In the genomic region with DNA sequence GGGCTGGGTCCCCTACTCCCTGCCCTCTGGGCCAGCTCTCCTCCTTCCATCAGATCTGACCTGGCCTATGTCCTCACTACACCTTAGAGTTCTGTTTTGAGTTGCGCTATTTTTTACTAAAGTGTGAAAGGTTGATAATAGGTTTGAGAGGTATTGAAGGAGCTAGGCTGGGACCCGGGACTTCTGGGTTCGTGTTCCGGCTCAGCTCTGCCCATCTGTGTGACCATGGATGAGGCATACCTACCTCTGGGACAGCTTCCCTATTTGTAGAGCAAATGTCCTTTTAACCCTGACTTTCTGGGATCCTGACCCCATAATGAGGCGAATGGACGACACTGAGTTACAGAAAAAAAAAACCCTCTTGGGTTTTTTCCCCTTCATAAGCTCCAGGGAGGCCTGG, we compare ENCODE assay signal across 24 cellular contexts. TPM values are rescaled to one million over a fixed set of nuclear protein-coding genes. Genes with fewer than 3 reads are reported as not detected.
DNase-seq lines count a peak whose midpoint lies in the region; ATAC-seq and TF ChIP-seq lines count a peak whose summit lies in the region.
"Had no signal": no experiment of that assay in that cellular context is flagged by ENCODE, and none has a peak within 500 bp of the region (broad histone marks: within the 10 kb centered on the region; RNA-seq: fewer than 3 reads in every experiment).

No MANE protein-coding gene starts in this region.

- no peaks in the 10 kb centered on the region for H3K9me3 Mint-ChIP-seq in naive thymus-derived CD8-positive, alpha-beta T cell
- H3K9me3 Mint-ChIP-seq: neural progenitor cell had no signal

- no peak overlapping the region for H2AFZ ChIP-seq in SK-N-SH (ENCODE audit: low read depth)
- H2AFZ ChIP-seq: neural progenitor cell had no signal

- ATAC-seq in SK-N-SH treated with all-trans-retinoic acid at 6 μM for 48 hours (no peak), GM21786 (IDR thresholded peaks at IDR 0.05; ENCODE audit: unreplicated experiment) (no peak), GM18861 (IDR thresholded peaks at IDR 0.05; ENCODE audit: unreplicated experiment) (no peak)
- no peak for ATAC-seq in naive thymus-derived CD8-positive, alpha-beta T cell
- ATAC-seq: mucosa of descending colon had no signal

- H3K27ac Mint-ChIP-seq in naive thymus-derived CD8-positive, alpha-beta T cell: peak overlapping the region in 7 of 10 donors; percentile 33 to 78 (median 65)
- H3K27ac Mint-ChIP-seq: brain, neural progenitor cell had no signal

- H3K4me3 Mint-ChIP-seq in naive thymus-derived CD8-positive, alpha-beta T cell: no peak overlapping the region
- H3K4me3 Mint-ChIP-seq: brain, neural progenitor cell had no signal

- no peaks in the 10 kb centered on the region for H3K27me3 ChIP-seq in SK-N-SH (ENCODE audit: insufficient read depth)
- H3K27me3 ChIP-seq: neural progenitor cell, right atrium auricular region, upper lobe of right lung had no signal

- no peak overlapping the region for H3K27ac ChIP-seq in SK-N-SH (ENCODE audit: low read depth in 2 of 2, low read length in 1 of 2)
- H3K27ac ChIP-seq: 22Rv1, neural progenitor cell, right atrium auricular region, suprapubic skin, upper lobe of right lung had no signal

- peaks cover 2% of the 10 kb centered on the region for H3F3A ChIP-seq in SK-N-SH (replicated peaks; ENCODE audit: insufficient read depth)

- CTCF ChIA-PET in SK-N-SH (lab: Yijun Ruan, JAX): no interaction called here

- H3K79me2 ChIP-seq in SK-N-SH (ENCODE audit: insufficient read depth): no peaks in the 10 kb centered on the region

- TF ChIP-seq RAD21 in SK-N-SH (IDR thresholded peaks at IDR 0.05; ENCODE audit: low read length): no peak

- H3K9ac ChIP-seq in SK-N-SH: no peak overlapping the region
- H3K9ac ChIP-seq: neural progenitor cell had no signal

- H3K4me3 ChIP-seq in SK-N-SH (ENCODE audit: low read depth in 2 of 2, low read length in 1 of 2): no peak overlapping the region
- H3K4me3 ChIP-seq: lung, mucosa of descending colon, neural progenitor cell, right atrium auricular region, suprapubic skin, upper lobe of right lung had no signal

- no peaks in the 10 kb centered on the region for H4K20me1 ChIP-seq in SK-N-SH (ENCODE audit: insufficient read depth)

- POLR2A ChIA-PET in SK-N-SH (lab: Yijun Ruan, JAX): no interaction called here
- POLR2A ChIA-PET in naive thymus-derived CD8-positive, alpha-beta T cell (lab: Charles Lee): interaction anchor here (0.7 to 1.3 kb wide), 6 partner anchors 8 to 26 kb away, joined by 3 to 4 read pairs (median 4); no protein-coding TSS in a partner anchor

- H3K4me1 ChIP-seq in SK-N-SH (ENCODE audit: control insufficient read depth in 1 of 2, insufficient read depth in 2 of 2, low read depth in 1 of 2, low read length in 1 of 2): no peaks in the 10 kb centered on the region
- H3K4me1 ChIP-seq: neural progenitor cell, right atrium auricular region, suprapubic skin, upper lobe of right lung had no signal

- H3K27me3 Mint-ChIP-seq in naive thymus-derived CD8-positive, alpha-beta T cell: no peaks in the 10 kb centered on the region

- DNase-seq in SK-N-SH: peak; percentile 3
- DNase-seq in stimulated activated CD4-positive, alpha-beta T cell treated with anti-CD3 and anti-CD28 coated beads, Interleukin-15, amount 100 ng/mL, for 24 hours: peak; percentile 0
- DNase-seq in stimulated activated CD4-positive, alpha-beta T cell treated with anti-CD3 and anti-CD28 coated beads, Interleukin-2, amount 100 ng/mL, for 48 hours: no peak
- DNase-seq in naive thymus-derived CD8-positive, alpha-beta T cell: no peak
- no peak for DNase-seq in stimulated activated naive CD4-positive, alpha-beta T cell treated with Interleukin-2 at 50 U/mL for 16 hours (lab: John Stamatoyannopoulos, UW)
- DNase-seq: activated CD4-positive, alpha-beta T cell treated with anti-CD3 and anti-CD28 coated beads for 4 hours; activated gamma-delta T cell treated with Interleukin-2 at 50 U/mL for 16 hours; effector CD4-positive, alpha-beta T cell; mucosa of descending colon; NCI-H1694 treated with DMSO at 0.1 percent for 48 hours; NCI-H2171; NCI-H510A; RPMI8226 had no signal

- TF ChIP-seq EP300 in SK-N-SH (IDR thresholded peaks at IDR 0.05; ENCODE audit: borderline replicate concordance in 1 of 2, low read depth in 1 of 2, low read length in 1 of 2): no peak

- H3K36me3 ChIP-seq in SK-N-SH (replicated peaks in 1 of 2; ENCODE audit: control insufficient read depth in 1 of 2, insufficient read depth in 2 of 2, low read length in 1 of 2): no peaks in the 10 kb centered on the region
- H3K36me3 ChIP-seq: neural progenitor cell, right atrium auricular region, suprapubic skin, upper lobe of right lung had no signal

- WGBS in SK-N-SH (ENCODE audit: low lambda C conversion rate): 76% methylated on average over 6 of the region's 6 CpGs

- H3K4me1 Mint-ChIP-seq in naive thymus-derived CD8-positive, alpha-beta T cell: peaks cover 13 to 21% (median 15%) of the 10 kb centered on the region in 4 donors
- H3K4me1 Mint-ChIP-seq: brain had no signal

- no peaks in the 10 kb centered on the region for H3K9me2 ChIP-seq in SK-N-SH

- peaks cover 6 to 96% (median 33%) of the 10 kb centered on the region in 3 donors for H3K36me3 Mint-ChIP-seq in naive thymus-derived CD8-positive, alpha-beta T cell
- H3K36me3 Mint-ChIP-seq: brain, neural progenitor cell had no signal

- no peaks in the 10 kb centered on the region for H3K9me3 ChIP-seq in SK-N-SH
- H3K9me3 ChIP-seq: mucosa of descending colon, right atrium auricular region, suprapubic skin, upper lobe of right lung had no signal

- no peak for TF ChIP-seq CTCF in SK-N-SH (IDR thresholded peaks at IDR 0.05)

- H3K4me2 ChIP-seq in SK-N-SH: no peak overlapping the region
- H3K4me2 ChIP-seq: neural progenitor cell had no signal

TF ChIP-seq in SK-N-SH, 30 proteins besides CTCF, POLR2A, EP300 and RAD21 (continues in another document):
- TF ChIP-seq SMC3 (IDR thresholded peaks at IDR 0.05; ENCODE audit: low read depth, low read length) (no peak), NRF1 (IDR thresholded peaks at IDR 0.05; ENCODE audit: low read depth, low read length) (no peak), FOXJ3 (CRISPR knock-in tag; IDR thresholded peaks at IDR 0.05) (no peak), MXI1 (IDR thresholded peaks at IDR 0.05; ENCODE audit: low read depth, low read length) (no peak), TAF1 (IDR thresholded peaks at IDR 0.05; ENCODE audit: borderline replicate concordance, low read depth, low read length) (no peak), RXRA (IDR thresholded peaks at IDR 0.05; ENCODE audit: borderline replicate concordance, low read depth) (no peak), MEF2A (IDR thresholded peaks at IDR 0.05; ENCODE audit: borderline replicate concordance, low read depth) (no peak)
- TF ChIP-seq, protein P1, sequence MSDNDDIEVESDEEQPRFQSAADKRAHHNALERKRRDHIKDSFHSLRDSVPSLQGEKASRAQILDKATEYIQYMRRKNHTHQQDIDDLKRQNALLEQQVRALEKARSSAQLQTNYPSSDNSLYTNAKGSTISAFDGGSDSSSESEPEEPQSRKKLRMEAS (IDR thresholded peaks at IDR 0.05; ENCODE audit: low read depth): no peak

TF ChIP-seq in SK-N-SH treated with all-trans-retinoic acid at 6 μM for 48 hours, 23 proteins besides CTCF, POLR2A, EP300 and RAD21:
- TF ChIP-seq PPARA (CRISPR knock-in tag; IDR thresholded peaks at IDR 0.05; ENCODE audit: borderline replicate concordance): no peak
TF ChIP-seq in SK-N-SH treated with all-trans-retinoic acid at 6 μM for 48 hours: peak in this region for 0.

RNA-seq across cellular contexts. Expression of a gene that starts 36.0 kb away (rescaled TPM):
- 0.13 TPM in 2 replicates for polyA plus RNA-seq in SK-N-SH (2012; rRNA removed)
- 0.05 and 0.06 TPM in 2 replicates for polyA plus RNA-seq in SK-N-SH (2012; cell fraction: cytosol; rRNA removed)
- 0.02 and 0.12 TPM in 2 replicates for polyA plus RNA-seq in SK-N-SH (2012; cell fraction: nucleus; rRNA removed)
- 10 to 100 TPM; 29.3 to 29.4 TPM for total RNA-seq in naive thymus-derived CD8-positive, alpha-beta T cell
- 10 to 100 TPM; 26.5 to 47.1 (median 33.9) TPM for polyA plus RNA-seq in naive thymus-derived CD8-positive, alpha-beta T cell
- total RNA-seq: epithelial cell of proximal tubule had no signal

Comparison
In these comparisons a context has a peak if more than half of its experiments do, and no peak if none do; other contexts are left out.
1. DNase-seq: peak in SK-N-SH (single experiment) and stimulated activated CD4-positive, alpha-beta T cell treated with anti-CD3 and anti-CD28 coated beads, Interleukin-15, amount 100 ng/mL, for 24 hours (single experiment); none in stimulated activated CD4-positive, alpha-beta T cell treated with anti-CD3 and anti-CD28 coated beads, Interleukin-2, amount 100 ng/mL, for 48 hours (0 of 2), naive thymus-derived CD8-positive, alpha-beta T cell (0 of 10) and stimulated activated naive CD4-positive, alpha-beta T cell treated with Interleukin-2 at 50 U/mL for 16 hours (single experiment).
2. RNA of a gene that starts 36.0 kb away (polyA plus RNA-seq): 26.5 to 47.1 TPM in naive thymus-derived CD8-positive, alpha-beta T cell; 0.02 to 0.13 TPM in SK-N-SH; every median in the first group is over 10 times any median in the second.